Comparison of ENCODE assay signal across 6 cellular contexts in genomic region chr20:6471110-6471647, GRCh38.
"Had no signal": no experiment of that assay in that cellular context is flagged by ENCODE, and none has a peak within 500 bp of the region (broad histone marks: within the 10 kb centered on the region; RNA-seq: fewer than 3 reads in every experiment).

No MANE protein-coding gene starts in this region.

- H3K4me3 ChIP-seq: GM23338 had no signal

- ATAC-seq: GM23338, HepG2 had no signal

- H3K27ac ChIP-seq: HL-60 had no signal

- H2AFZ ChIP-seq: GM23338 had no signal

- DNase-seq: H9, HCEC 1CT, KBM-7 had no signal

- H3K4me2 ChIP-seq: GM23338 had no signal
